In genomic region chr17:15513859-15514446, GRCh38 we compare ENCODE assay signal across 1 cellular context.
TF ChIP-seq lines count a peak whose summit lies in the region.

No MANE protein-coding gene starts in this region.

TF ChIP-seq in IMR-90, 13 proteins besides CTCF, POLR2A, EP300 and RAD21:
- TF ChIP-seq USF2 (IDR thresholded peaks at IDR 0.05; ENCODE audit: low read depth, low read length): no peak
- no peak for TF ChIP-seq MAZ (IDR thresholded peaks at IDR 0.05; ENCODE audit: borderline replicate concordance, low read depth, low read length)
- TF ChIP-seq CHD1 (IDR thresholded peaks at IDR 0.05; ENCODE audit: low read depth, low read length): no peak
- TF ChIP-seq SMC3 (IDR thresholded peaks at IDR 0.05; ENCODE audit: low read depth, low read length): no peak
- no peak for TF ChIP-seq RCOR1 (IDR thresholded peaks at IDR 0.05; ENCODE audit: insufficient replicate concordance, low read length)
- TF ChIP-seq FOS (IDR thresholded peaks at IDR 0.05; ENCODE audit: low read depth, low read length): no peak
- no peak for TF ChIP-seq CEBPB (IDR thresholded peaks at IDR 0.05; ENCODE audit: low read depth, low read length)
- no peak for TF ChIP-seq MXI1 (IDR thresholded peaks at IDR 0.05; ENCODE audit: borderline replicate concordance, low read depth, low read length)
